In genomic region chr10:6650580-6650979, GRCh38 we compare ENCODE assay signal across 28 cellular contexts.
"Had no signal": no experiment of that assay in that cellular context is flagged by ENCODE, and none has a peak within 500 bp of the region (broad histone marks: within the 10 kb centered on the region; RNA-seq: fewer than 3 reads in every experiment).

No MANE protein-coding gene starts in this region.

- H3K4me3 ChIP-seq: ascending aorta, breast epithelium, cardiac muscle cell, colonic mucosa, esophagus squamous epithelium, gastroesophageal sphincter had no signal

- H3K36me3 ChIP-seq: ascending aorta, breast epithelium, cardiac muscle cell, colonic mucosa, esophagus squamous epithelium, gastroesophageal sphincter had no signal

- H3K4me3 Mint-ChIP-seq: activated naive CD4-positive, alpha-beta T cell treated with anti-CD3 and anti-CD28 coated beads, Interleukin-2, amount 10 ng/mL, durations not matched to agents 7 days and 5 days; activated naive CD8-positive, alpha-beta T cell treated with anti-CD3 and anti-CD28 coated beads, Interleukin-2, amount 10 ng/mL, durations not matched to agents 7 days and 5 days; activated T-cell treated with anti-CD3 and anti-CD28 coated beads, Interleukin-2, amount 50 U/mL, for 24 hours; brain had no signal

- H3K36me3 Mint-ChIP-seq: brain had no signal

- H3K9me3 Mint-ChIP-seq: activated naive CD4-positive, alpha-beta T cell treated with anti-CD3 and anti-CD28 coated beads, Interleukin-2, amount 10 ng/mL, durations not matched to agents 7 days and 5 days; activated naive CD8-positive, alpha-beta T cell treated with anti-CD3 and anti-CD28 coated beads, Interleukin-2, amount 10 ng/mL, durations not matched to agents 7 days and 5 days; activated T-cell treated with anti-CD3 and anti-CD28 coated beads, Interleukin-2, amount 50 U/mL, for 24 hours had no signal

- H3K4me1 ChIP-seq: ascending aorta, breast epithelium, colonic mucosa, esophagus squamous epithelium, gastroesophageal sphincter had no signal

- H3K9me3 ChIP-seq: ascending aorta, breast epithelium, colonic mucosa, esophagus squamous epithelium, gastroesophageal sphincter had no signal

- H3K4me1 Mint-ChIP-seq: brain had no signal

- H3K27ac ChIP-seq: ascending aorta, breast epithelium, cardiac muscle cell, colonic mucosa, epithelial cell of prostate, esophagus squamous epithelium, gastroesophageal sphincter had no signal

- ATAC-seq: activated naive CD4-positive, alpha-beta T cell treated with anti-CD3 and anti-CD28 coated beads, Interleukin-2, amount 50 U/mL, for 72 hours; activated T-cell treated with anti-CD3 and anti-CD28 coated beads, Interleukin-2, amount 50 U/mL, for 72 hours; gastroesophageal sphincter had no signal

- DNase-seq: activated CD4-positive, alpha-beta T cell treated with anti-CD3 and anti-CD28 coated beads for 48 hours; activated CD4-positive, alpha-beta T cell treated with anti-CD3 and anti-CD28 coated beads, Interleukin-2, amount 50 U/mL, for 1 hour; activated CD4-positive, alpha-beta T cell treated with anti-CD3 and anti-CD28 coated beads, Interleukin-2, amount 50 U/mL, for 48 hours; activated CD4-positive, CD25-positive, alpha-beta regulatory T cell; activated CD4-positive, CD25-positive, alpha-beta regulatory T cell treated with anti-CD3 and anti-CD28 coated beads, Interleukin-2, amount 50 U/mL, for 72 hours; activated CD8-positive, alpha-beta memory T cell treated with anti-CD3 and anti-CD28 coated beads, Interleukin-2, amount 50 U/mL, for 48 hours; activated effector memory CD4-positive, alpha-beta T cell treated with Interleukin-2 at 50 U/mL for 16 hours; activated gamma-delta T cell treated with Interleukin-2 at 50 U/mL for 16 hours; activated naive CD4-positive, alpha-beta T cell treated with anti-CD3 and anti-CD28 coated beads, Interleukin-2, amount 10 ng/mL, durations not matched to agents 7 days and 5 days; activated naive CD8-positive, alpha-beta T cell treated with anti-CD3 and anti-CD28 coated beads, Interleukin-2, amount 10 ng/mL, durations not matched to agents 7 days and 5 days; activated T-cell treated with anti-CD3 and anti-CD28 coated beads for 4 hours; activated T-cell treated with anti-CD3 and anti-CD28 coated beads, Interleukin-2, amount 50 U/mL, for 24 hours; activated T-cell treated with anti-CD3 and anti-CD28 coated beads, Interleukin-2, amount 50 U/mL, for 72 hours; central memory CD4-positive, alpha-beta T cell; cerebellar nuclear complex; colonic mucosa; effector CD8-positive, alpha-beta T cell; esophagus squamous epithelium; foreskin melanocyte; T-helper 2 cell had no signal

- H3K27ac Mint-ChIP-seq: activated naive CD4-positive, alpha-beta T cell treated with anti-CD3 and anti-CD28 coated beads, Interleukin-2, amount 10 ng/mL, durations not matched to agents 7 days and 5 days; activated naive CD4-positive, alpha-beta T cell treated with anti-CD3 and anti-CD28 coated beads, Interleukin-2, amount 50 U/mL, for 72 hours; activated naive CD8-positive, alpha-beta T cell treated with anti-CD3 and anti-CD28 coated beads, Interleukin-2, amount 10 ng/mL, durations not matched to agents 7 days and 5 days; activated T-cell treated with anti-CD3 and anti-CD28 coated beads, Interleukin-2, amount 50 U/mL, for 72 hours; brain had no signal

- FAIRE-seq: endothelial cell of umbilical vein had no signal

- H3K27me3 ChIP-seq: ascending aorta, cardiac muscle cell, colonic mucosa had no signal
